In genomic region chr16:30429418-30429677, GRCh38 we compare ENCODE assay signal across 8 cellular contexts. TPM values are rescaled to one million over a fixed set of nuclear protein-coding genes. Genes with fewer than 3 reads are reported as not detected.
A peak's percentile ranks its signal among the peaks of the same experiment; 100 is the strongest.
DNase-seq lines count a peak whose midpoint lies in the region; ATAC-seq and TF ChIP-seq lines count a peak whose summit lies in the region.

No MANE protein-coding gene starts in this region.

- no peaks in the 10 kb centered on the region for H3K27me3 Mint-ChIP-seq in progenitor cell of endocrine pancreas

- H3K4me3 ChIP-seq in GM08714 (ENCODE audit: low read length) (peak overlapping the region; percentile 86), KMS-11 (IDR thresholded peaks at IDR 0.05; ENCODE audit: insufficient read depth, low read depth, low read length) (no peak overlapping the region), esophagus (ENCODE audit: low read depth in 1 of 2, low read length in 2 of 2) (peak overlapping the region; percentile 68 to 79)

- H3K9me3 ChIP-seq in esophagus (ENCODE audit: control insufficient read depth in 2 of 2, insufficient read depth in 1 of 2, low read depth in 1 of 2, low read length in 1 of 2): no peaks in the 10 kb centered on the region

- peak overlapping the region; percentile 64 for H3K9ac ChIP-seq in KMS-11

- no peaks in the 10 kb centered on the region; the same call in 1 of the 2 replicates for H3K36me3 ChIP-seq in KMS-11 (ENCODE audit: insufficient read depth)
- H3K36me3 ChIP-seq in esophagus (ENCODE audit: control insufficient read depth in 2 of 2, insufficient read depth in 2 of 2, low read length in 1 of 2): peaks cover 0 to 4% of the 10 kb centered on the region in 2 donors

- peak overlapping the region; percentile 1 for H3K27ac Mint-ChIP-seq in progenitor cell of endocrine pancreas

- peaks cover 10% of the 10 kb centered on the region for H3K4me1 Mint-ChIP-seq in progenitor cell of endocrine pancreas (ENCODE audit: low read depth)

- no peak for DNase-seq in progenitor cell of endocrine pancreas (ENCODE audit: low spot score, unreplicated experiment)
- DNase-seq in NCI-H774 (lab: John Stamatoyannopoulos, UW): no peak

- ATAC-seq in HG03108 (IDR thresholded peaks at IDR 0.05; ENCODE audit: unreplicated experiment) (no peak), HG03442 (IDR thresholded peaks at IDR 0.05; ENCODE audit: unreplicated experiment) (no peak), GM19351 (IDR thresholded peaks at IDR 0.05; ENCODE audit: unreplicated experiment) (no peak)

- H4K20me1 ChIP-seq in KMS-11 (ENCODE audit: insufficient read depth): no peaks in the 10 kb centered on the region

- H3K27ac ChIP-seq in KMS-11 (peak overlapping the region; percentile 29; the same call in 1 of the 2 replicates), esophagus (ENCODE audit: low read depth in 2 of 2, low read length in 1 of 2) (peak overlapping the region; percentile 63 to 89)

- H3K36me3 Mint-ChIP-seq in progenitor cell of endocrine pancreas (ENCODE audit: insufficient read depth): peaks cover 16% of the 10 kb centered on the region

- WGBS in esophagus, 2 donors: 2 to 3% methylated on average over 11 of the region's 11 CpGs

- H2AFZ ChIP-seq in KMS-11 (ENCODE audit: low read depth): peak overlapping the region; percentile 55

- H3K4me2 ChIP-seq in KMS-11: peak overlapping the region; percentile 91

- TF ChIP-seq CTCF in KMS-11 (conservative IDR thresholded peaks at IDR 0.05; ENCODE audit: low read depth, low read length): no peak
- TF ChIP-seq CTCF in progenitor cell of endocrine pancreas (IDR thresholded peaks at IDR 0.05; ENCODE audit: unreplicated experiment): no peak

- no peaks in the 10 kb centered on the region for H3K9me3 Mint-ChIP-seq in progenitor cell of endocrine pancreas (ENCODE audit: low read depth)

- H3K79me2 ChIP-seq in KMS-11 (ENCODE audit: insufficient read depth, low read depth): peaks cover 34% of the 10 kb centered on the region

- H3K27me3 ChIP-seq in KMS-11 (ENCODE audit: insufficient read depth, low read depth): no peaks in the 10 kb centered on the region
- H3K27me3 ChIP-seq in esophagus (ENCODE audit: control insufficient read depth in 1 of 2, insufficient read depth in 2 of 2, low read length in 2 of 2): no peaks in the 10 kb centered on the region

- no peak overlapping the region for H3K4me3 Mint-ChIP-seq in progenitor cell of endocrine pancreas (ENCODE audit: low read depth)

- peaks cover 19% of the 10 kb centered on the region for H3K4me1 ChIP-seq in KMS-11 (ENCODE audit: low read depth, poor library complexity, severe bottlenecking)
- peaks cover 0 to 14% of the 10 kb centered on the region in 2 donors for H3K4me1 ChIP-seq in esophagus (ENCODE audit: control insufficient read depth in 2 of 2, insufficient read depth in 2 of 2, low read length in 1 of 2)

RNA-seq across cellular contexts. Expression of gene DCTPP1, which starts 0.5 kb away (rescaled TPM):
- polyA plus RNA-seq in esophagus: 10 to 100 TPM in 1 of 2 donors, 1 to 10 TPM in 1; 9.5 to 32.6 TPM
- 65.9 and 71.9 TPM in 2 replicates for total RNA-seq in progenitor cell of endocrine pancreas

RNA-seq across cellular contexts. Expression of gene SEPHS2, which starts 16.3 kb away (rescaled TPM):
- polyA plus RNA-seq in esophagus: 10 to 100 TPM; 11.8 to 21.5 TPM
- total RNA-seq in progenitor cell of endocrine pancreas: 42.1 and 42.6 TPM in 2 replicates

RNA-seq across cellular contexts. Expression of gene ZNF771, which starts 21.9 kb away (rescaled TPM):
- 1 to 10 TPM; 2.2 to 4.7 TPM for polyA plus RNA-seq in esophagus
- total RNA-seq in progenitor cell of endocrine pancreas: 13.2 and 13.7 TPM in 2 replicates

RNA-seq across cellular contexts. Expression of gene ZNF48, which starts 34.1 kb away (rescaled TPM):
- 1 to 10 TPM; 1.4 to 2.6 TPM for polyA plus RNA-seq in esophagus
- total RNA-seq in progenitor cell of endocrine pancreas: 59.7 and 62.6 TPM in 2 replicates

RNA-seq across cellular contexts. Expression of gene ITGAL, which starts 43.2 kb away (rescaled TPM):
- polyA plus RNA-seq in esophagus: 1 to 10 TPM; 2.2 to 2.5 TPM
- total RNA-seq in progenitor cell of endocrine pancreas: 0.49 and 0.53 TPM in 2 replicates
